ENCODE assay signal across 9 cellular contexts in genomic region chr1:206797534-206798383, GRCh38. TPM values are rescaled to one million over a fixed set of nuclear protein-coding genes. Genes with fewer than 3 reads are reported as not detected.
DNase-seq lines count a peak whose midpoint lies in the region; ATAC-seq and TF ChIP-seq lines count a peak whose summit lies in the region.
"Had no signal": no experiment of that assay in that cellular context is flagged by ENCODE, and none has a peak within 500 bp of the region (broad histone marks: within the 10 kb centered on the region; RNA-seq: fewer than 3 reads in every experiment).

No MANE protein-coding gene starts in this region.

- POLR2A ChIA-PET in AG04449 (lab: Yijun Ruan, JAX), result no interaction called here

- no peak overlapping the region for H3K4me3 ChIP-seq in AG04449 (ENCODE audit: low read depth, low read length)
- H3K4me3 ChIP-seq in psoas muscle, result no peak overlapping the region
- no peak overlapping the region for H3K4me3 ChIP-seq in ascending aorta

- H3K4me1 ChIP-seq in psoas muscle (no peaks in the 10 kb centered on the region), ascending aorta (no peaks in the 10 kb centered on the region)

- no peaks in the 10 kb centered on the region for H3K9me3 ChIP-seq in psoas muscle
- H3K9me3 ChIP-seq in ascending aorta, result no peaks in the 10 kb centered on the region

- WGBS in psoas muscle, 3 donors, result 47 to 50% (median 49%) methylated on average over 8 of the region's 8 CpGs

- H3K27me3 ChIP-seq in psoas muscle (ENCODE audit: insufficient read depth in 3 of 3, low read length in 2 of 3) (no peaks in the 10 kb centered on the region), ascending aorta (no peaks in the 10 kb centered on the region)

- DNase-seq in AG04449 (ENCODE audit: low read depth, low spot score), result no peak
- DNase-seq in SK-MEL-5 (ENCODE audit: low read depth, low spot score), result peak; percentile 53
- DNase-seq in iPS DF 19.7 (ENCODE audit: low read depth, low spot score), result peak; percentile 12
- DNase-seq in psoas muscle, result no peak
- no peak for DNase-seq in ascending aorta (ENCODE audit: low spot score in 2 of 2)
- no peak for DNase-seq in NCI-H1048 (lab: John Stamatoyannopoulos, UW)

- intact Hi-C loops in psoas muscle (cut with DNase I) (no loop called here), ascending aorta (cut with DNase I) (no loop called here)

- H3K36me3 ChIP-seq in psoas muscle (ENCODE audit: insufficient read depth in 1 of 2, low read depth in 1 of 2) (no peaks in the 10 kb centered on the region), ascending aorta (no peaks in the 10 kb centered on the region)

- no peak overlapping the region for H3K27ac ChIP-seq in psoas muscle
- no peak overlapping the region for H3K27ac ChIP-seq in ascending aorta

- in situ Hi-C loops in SK-MEL-5 (cut with HindIII; ENCODE audit: low pct_unique_long_range_greater_than_20kb, low sequenced_read_pairs), result no loop called here

- ATAC-seq in psoas muscle (no peak), GM19324 (IDR thresholded peaks at IDR 0.05; ENCODE audit: low FRiP score, unreplicated experiment) (no peak)

- TF ChIP-seq CTCF in AG04449 (IDR thresholded peaks at IDR 0.05; ENCODE audit: insufficient read depth, low read length, missing control alignments), result peak; percentile 50
- TF ChIP-seq CTCF in GM12874 (IDR thresholded peaks at IDR 0.05; ENCODE audit: insufficient read depth, low read depth, low read length), result peak; percentile 85
- TF ChIP-seq CTCF in psoas muscle (IDR thresholded peaks at IDR 0.05), result no peak
- no peak for TF ChIP-seq CTCF in ascending aorta (IDR thresholded peaks at IDR 0.05)

- CTCF ChIA-PET in AG04449 (lab: Yijun Ruan, JAX), result interaction anchor here (1.4 to 3.5 kb wide), 9 partner anchors 9 to 116 kb away, joined by 3 to 23 read pairs (median 7); no protein-coding TSS in a partner anchor

RNA-seq across cellular contexts. Expression of gene IL10, which starts 25.5 kb away (rescaled TPM):
- total RNA-seq in SK-MEL-5 (2014; rRNA removed; shearing (Covaris generic)), result not detected in 2 replicates
- polyA plus RNA-seq in SK-MEL-5 (2015; cell fraction: cytosol; rRNA removed), result not detected in 2 replicates
- polyA plus RNA-seq in SK-MEL-5 (2015; cell fraction: nucleus; rRNA removed), result not detected in 2 replicates
- total RNA-seq in psoas muscle (under 1 TPM in 3 of 4 donors, not detected in 1; 0.32 to 0.44 (median 0.44) TPM), ascending aorta (1.6 TPM)
- polyA plus RNA-seq in psoas muscle, result under 1 TPM; 0.20 to 0.82 (median 0.22) TPM

RNA-seq across cellular contexts. Expression of gene IL19, which starts 27.2 kb away (rescaled TPM):
- total RNA-seq in SK-MEL-5 (2014; rRNA removed; shearing (Covaris generic)), result 0.26 TPM in 1 of 2 replicates, not detected in the other
- not detected in 2 replicates for polyA plus RNA-seq in SK-MEL-5 (2015; cell fraction: cytosol; rRNA removed)
- polyA plus RNA-seq in SK-MEL-5 (2015; cell fraction: nucleus; rRNA removed), result not detected in 2 replicates
- not detected for total RNA-seq in psoas muscle
- polyA plus RNA-seq in psoas muscle, result not detected
- total RNA-seq in ascending aorta, result not detected
- total RNA-seq: mucosa of gallbladder had no signal

Comparison
In these comparisons a context has a peak if more than half of its experiments do, and no peak if none do; other contexts are left out.
1. DNase-seq: peak in SK-MEL-5 (single experiment) and iPS DF 19.7 (single experiment); none in AG04449 (single experiment), psoas muscle (0 of 2), ascending aorta (0 of 2) and NCI-H1048 (single experiment).
2. CTCF ChIP-seq: peak in AG04449 (single experiment) and GM12874 (single experiment); none in psoas muscle (single experiment) and ascending aorta (0 of 3).